ENCODE assay signal across 18 cellular contexts in the genomic region with DNA sequence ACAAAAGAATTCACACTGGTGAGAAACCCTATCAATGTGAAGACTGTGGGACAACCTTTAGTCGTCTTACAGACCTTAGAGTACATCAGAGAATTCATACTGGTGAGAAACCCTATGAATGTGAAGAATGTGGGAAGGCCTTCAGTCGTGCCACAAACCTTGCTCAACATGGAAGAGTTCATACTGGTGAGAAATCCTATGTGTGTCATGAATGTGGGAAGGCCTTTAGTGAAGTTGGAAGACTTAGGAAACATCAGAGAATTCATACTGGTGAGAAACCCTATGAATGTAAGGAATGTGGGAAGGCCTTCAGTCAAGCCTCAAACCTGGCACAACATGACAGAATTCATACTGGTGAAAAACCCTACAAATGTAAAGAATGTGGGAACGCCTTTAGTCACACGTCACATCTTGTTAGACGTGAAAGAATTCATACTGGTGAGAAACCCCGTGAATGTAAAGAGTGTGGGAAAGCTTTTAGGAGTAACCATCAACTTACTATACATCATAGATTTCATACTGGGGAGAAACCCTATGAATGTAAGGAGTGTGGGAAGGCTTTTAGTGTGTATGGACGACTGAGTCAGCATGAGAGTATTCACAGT. TPM values are rescaled to one million over a fixed set of nuclear protein-coding genes. Genes with fewer than 3 reads are reported as not detected.
DNase-seq lines count a peak whose midpoint lies in the region; ATAC-seq, FAIRE-seq and TF ChIP-seq lines count a peak whose summit lies in the region.
"Had no signal": no experiment of that assay in that cellular context is flagged by ENCODE, and none has a peak within 500 bp of the region (broad histone marks: within the 10 kb centered on the region; RNA-seq: fewer than 3 reads in every experiment).

No MANE protein-coding gene starts in this region.

- in situ Hi-C loops in HepG2 (cut with HindIII; ENCODE audit: extremely low pct_ligation_motif_present, low pct_unique_long_range_greater_than_20kb) = no loop called here
- in situ Hi-C loops in GM12878 (cut with MboI) = no loop called here

- ATAC-seq in HepG2 = no peak
- ATAC-seq in right lobe of liver = no peak
- no peak for ATAC-seq in GM12878
- ATAC-seq in gastroesophageal sphincter = no peak
- ATAC-seq: GM23338 had no signal

- H3K9ac ChIP-seq in HepG2 (ENCODE audit: insufficient read depth, low read depth, low read length) (no peak overlapping the region), GM12878 (ENCODE audit: control insufficient read depth, insufficient read depth, low read length) (no peak overlapping the region), liver (ENCODE audit: low read depth in 1 of 2, low read length in 2 of 2) (no peak overlapping the region)
- H3K9ac ChIP-seq: BLaER1 treated with 17β-estradiol and CSF1 and Interleukin-3, amounts not matched to agents 10 nM and 100 nM had no signal

- TF ChIP-seq POLR2A in HepG2 (IDR thresholded peaks at IDR 0.05; ENCODE audit: insufficient read depth in 1 of 2, low read depth in 2 of 2, low read length in 2 of 2) (no peak), right lobe of liver (IDR thresholded peaks at IDR 0.05) (no peak), GM12878 (IDR thresholded peaks at IDR 0.05; ENCODE audit: low read depth, low read length) (no peak), gastroesophageal sphincter (IDR thresholded peaks at IDR 0.05) (no peak)

- H3K4me1 ChIP-seq in HepG2 (ENCODE audit: insufficient read depth, low read length) (no peaks in the 10 kb centered on the region), right lobe of liver (no peaks in the 10 kb centered on the region), GM12878 (ENCODE audit: control insufficient read depth, insufficient read depth, low read length) (no peaks in the 10 kb centered on the region), liver (ENCODE audit: control insufficient read depth in 4 of 4, insufficient read depth in 4 of 4, low read length in 3 of 4) (no peaks in the 10 kb centered on the region), gastroesophageal sphincter (no peaks in the 10 kb centered on the region)
- H3K4me1 ChIP-seq in CD8-positive, alpha-beta memory T cell (ENCODE audit: insufficient read depth, low read length) = no peaks in the 10 kb centered on the region
- H3K4me1 ChIP-seq: BLaER1 treated with 17β-estradiol and CSF1 and Interleukin-3, amounts not matched to agents 10 nM and 100 nM; Caco-2 had no signal

- no TSS peak for BruUV-seq in HepG2 (replicated peaks; lab: Mats Ljungman, UMichigan)
- no TSS peak for BruUV-seq in GM12878 (replicated peaks; lab: Mats Ljungman, UMichigan)

- H4K20me1 ChIP-seq in HepG2 (ENCODE audit: insufficient read depth, low read length) (no peaks in the 10 kb centered on the region), GM12878 (ENCODE audit: control insufficient read depth, insufficient read depth) (no peaks in the 10 kb centered on the region)
- H4K20me1 ChIP-seq: BLaER1 treated with 17β-estradiol and CSF1 and Interleukin-3, amounts not matched to agents 10 nM and 100 nM had no signal

- FAIRE-seq in HepG2 (lab: Jason Lieb, UNC) (no peak), GM12878 (lab: Jason Lieb, UNC) (no peak)
- FAIRE-seq: D721Med had no signal

- H3K36me3 Mint-ChIP-seq in CD8-positive, alpha-beta memory T cell = peaks cover 2 to 43% (median 9%) of the 10 kb centered on the region in 3 donors

- H3K4me2 ChIP-seq in HepG2 (ENCODE audit: low read depth, low read length) (no peak overlapping the region), GM12878 (ENCODE audit: control insufficient read depth, insufficient read depth) (no peak overlapping the region)
- H3K4me2 ChIP-seq: BLaER1 treated with 17β-estradiol and CSF1 and Interleukin-3, amounts not matched to agents 10 nM and 100 nM; GM23338 had no signal

- 2% methylated on average over 7 of the region's 7 CpGs for WGBS in HepG2 (ENCODE audit: low lambda C conversion rate)
- WGBS in right lobe of liver (ENCODE audit: insufficient coverage, low coverage, low lambda C conversion rate, missing lambda C conversion rate) = 50% methylated on average over 7 of the region's 7 CpGs
- WGBS in GM12878 (ENCODE audit: insufficient coverage, insufficient replicate concordance, low lambda C conversion rate, missing lambda C conversion rate) = 20% methylated on average over 7 of the region's 7 CpGs
- WGBS in liver = 67% methylated on average over 7 of the region's 7 CpGs
- WGBS in gastroesophageal sphincter (ENCODE audit: low coverage in 1 of 2), 2 donors = 77 to 83% methylated on average over 7 of the region's 7 CpGs

- H3K9me3 ChIP-seq in HepG2 (ENCODE audit: low read length) (peaks cover 80% of the 10 kb centered on the region), right lobe of liver (peaks cover 0 to 28% (median 5%) of the 10 kb centered on the region in 4 donors), GM12878 (replicated peaks; ENCODE audit: control insufficient read depth, insufficient read depth, low read length) (peaks cover 13% of the 10 kb centered on the region; the same call in 2 of the 3 replicates), liver (ENCODE audit: control insufficient read depth in 4 of 4, low read length in 3 of 4) (peaks cover 36 to 60% (median 40%) of the 10 kb centered on the region in 4 donors), gastroesophageal sphincter (peaks cover 5 to 100% (median 6%) of the 10 kb centered on the region in 3 donors)
- peaks cover 31% of the 10 kb centered on the region for H3K9me3 ChIP-seq in CD8-positive, alpha-beta memory T cell (ENCODE audit: low read length)

- POLR2A ChIA-PET in HepG2 (lab: Yijun Ruan, JAX) (no interaction called here), GM12878 (lab: Charles Lee) (no interaction called here)
- POLR2A ChIA-PET in CD8-positive, alpha-beta memory T cell (lab: Charles Lee) = no interaction called here

- RAD21 ChIA-PET in GM12878 (lab: Charles Lee; ENCODE audit: unreplicated experiment) = no interaction called here

- TF ChIP-seq RAD21 in HepG2 (CRISPR knock-in tag; IDR thresholded peaks at IDR 0.05) (no peak), GM12878 (IDR thresholded peaks at IDR 0.05; ENCODE audit: insufficient read depth, low read depth, low read length) (no peak), liver (IDR thresholded peaks at IDR 0.05) (no peak)

- no peak overlapping the region for H3K4me3 Mint-ChIP-seq in CD8-positive, alpha-beta memory T cell
- H3K4me3 Mint-ChIP-seq: B cell, GM23338 had no signal

- H3K27ac Mint-ChIP-seq in CD8-positive, alpha-beta memory T cell = no peak overlapping the region
- H3K27ac Mint-ChIP-seq: B cell, GM23338 had no signal

- H3K79me2 ChIP-seq in HepG2 (ENCODE audit: insufficient read depth, low read length) (no peaks in the 10 kb centered on the region), GM12878 (ENCODE audit: control insufficient read depth, insufficient read depth, low read length) (no peaks in the 10 kb centered on the region)

- no peaks in the 10 kb centered on the region for H3K36me3 ChIP-seq in HepG2 (replicated peaks in 1 of 2; ENCODE audit: control insufficient read depth in 1 of 2, insufficient read depth in 2 of 2, low read length in 2 of 2)
- H3K36me3 ChIP-seq in right lobe of liver = no peaks in the 10 kb centered on the region
- H3K36me3 ChIP-seq in GM12878 (ENCODE audit: control insufficient read depth in 2 of 2, insufficient read depth in 2 of 2, low read length in 1 of 2) = no peaks in the 10 kb centered on the region
- H3K36me3 ChIP-seq in liver (ENCODE audit: control insufficient read depth in 4 of 4, insufficient read depth in 3 of 4, low read depth in 1 of 4, low read length in 3 of 4) = peaks cover 0 to 9% (median 0%) of the 10 kb centered on the region in 4 donors
- peaks cover 0 to 12% of the 10 kb centered on the region in 2 donors for H3K36me3 ChIP-seq in gastroesophageal sphincter
- no peaks in the 10 kb centered on the region for H3K36me3 ChIP-seq in CD8-positive, alpha-beta memory T cell (ENCODE audit: insufficient read depth, low read length)

- H3K27me3 ChIP-seq in HepG2 (ENCODE audit: control insufficient read depth in 1 of 2, insufficient read depth in 2 of 2, low read length in 2 of 2) = no peaks in the 10 kb centered on the region
- H3K27me3 ChIP-seq in right lobe of liver = no peaks in the 10 kb centered on the region
- H3K27me3 ChIP-seq in GM12878 (replicated peaks in 1 of 2; ENCODE audit: control insufficient read depth in 2 of 2, insufficient read depth in 2 of 2, low read length in 1 of 2) = no peaks in the 10 kb centered on the region
- no peaks in the 10 kb centered on the region for H3K27me3 ChIP-seq in liver (ENCODE audit: control insufficient read depth in 4 of 4, insufficient read depth in 4 of 4, low read length in 3 of 4)
- no peaks in the 10 kb centered on the region for H3K27me3 ChIP-seq in gastroesophageal sphincter
- H3K27me3 ChIP-seq in CD8-positive, alpha-beta memory T cell (ENCODE audit: insufficient read depth, low read length, poor library complexity, severe bottlenecking) = no peaks in the 10 kb centered on the region
- H3K27me3 ChIP-seq: BLaER1 treated with 17β-estradiol and CSF1 and Interleukin-3, amounts not matched to agents 10 nM and 100 nM had no signal

- peaks cover 67 to 87% (median 80%) of the 10 kb centered on the region in 5 donors for H3K9me3 Mint-ChIP-seq in CD8-positive, alpha-beta memory T cell

- no peaks in the 10 kb centered on the region for H3K4me1 Mint-ChIP-seq in CD8-positive, alpha-beta memory T cell
- H3K4me1 Mint-ChIP-seq: B cell, GM23338 had no signal

- H2AFZ ChIP-seq in HepG2 (ENCODE audit: low read length) (no peak overlapping the region), GM12878 (ENCODE audit: control insufficient read depth, low read depth, low read length) (no peak overlapping the region)
- H2AFZ ChIP-seq: GM23338 had no signal

- CTCF ChIA-PET in HepG2 (lab: Yijun Ruan, JAX; ENCODE audit: low intra/inter-chr PET ratio, low total read pairs) (no interaction called here), GM12878 (lab: Yijun Ruan, JAX) (no interaction called here)
- CTCF ChIA-PET in CD8-positive, alpha-beta memory T cell (lab: Charles Lee) = no interaction called here

- intact Hi-C loops in HepG2 (cut with micrococcal nuclease; ENCODE audit: unreplicated experiment) = no loop called here
- intact Hi-C loops in right lobe of liver (cut with DNase I) = no loop called here
- intact Hi-C loops in GM12878 (cut with micrococcal nuclease; ENCODE audit: unreplicated experiment) = no loop called here

- DNase-seq in HepG2 (ENCODE audit: low spot score) (no peak), right lobe of liver (no peak), GM12878 (ENCODE audit: low read depth, low spot score) (no peak), HUDEP-2 (lab: John Stamatoyannopoulos, UW; ENCODE audit: unreplicated experiment in 76 of 76) (no peak), DMS153 treated with DMSO at 0.1 percent for 48 hours (lab: John Stamatoyannopoulos, UW; ENCODE audit: unreplicated experiment) (no peak)
- no peak for DNase-seq in CD8-positive, alpha-beta memory T cell
- DNase-seq: 8988T, Caco-2, DMS79, GDM1, H7, KBM-7 had no signal

- H3K27me3 Mint-ChIP-seq in CD8-positive, alpha-beta memory T cell = peaks cover 0 to 1% of the 10 kb centered on the region in 2 donors
- H3K27me3 Mint-ChIP-seq: B cell had no signal

- TF ChIP-seq CTCF in HepG2 (CRISPR knock-in tag; IDR thresholded peaks at IDR 0.05) (no peak), right lobe of liver (IDR thresholded peaks at IDR 0.05) (no peak), GM12878 (IDR thresholded peaks at IDR 0.05 in 2 of 3, conservative IDR thresholded peaks at IDR 0.05 in 1 of 3; ENCODE audit: control insufficient read depth in 2 of 3, extremely low read depth in 1 of 3, insufficient read depth in 1 of 3, low read depth in 3 of 3, low read length in 3 of 3) (no peak), liver (IDR thresholded peaks at IDR 0.05; ENCODE audit: low read depth, low read length, missing input control) (no peak), gastroesophageal sphincter (IDR thresholded peaks at IDR 0.05) (no peak)

- H3K27ac ChIP-seq in HepG2 (ENCODE audit: extremely low read length, insufficient read depth, low read length) (no peak overlapping the region), right lobe of liver (no peak overlapping the region), GM12878 (ENCODE audit: control insufficient read depth, insufficient read depth) (no peak overlapping the region), liver (ENCODE audit: low read depth in 1 of 2, low read length in 2 of 2) (no peak overlapping the region), gastroesophageal sphincter (no peak overlapping the region)
- no peak overlapping the region for H3K27ac ChIP-seq in CD8-positive, alpha-beta memory T cell (ENCODE audit: low read depth, low read length)
- H3K27ac ChIP-seq: BLaER1 treated with 17β-estradiol and CSF1 and Interleukin-3, amounts not matched to agents 10 nM and 100 nM had no signal

- SMC1A ChIA-PET in GM12878 (lab: Charles Lee; ENCODE audit: uncharacterized antibody, unreplicated experiment) = no interaction called here

- H3K4me3 ChIP-seq in HepG2 (replicated peaks in 1 of 3; ENCODE audit: insufficient read depth in 1 of 3, low read depth in 2 of 3, low read length in 3 of 3) = no peak overlapping the region
- no peak overlapping the region for H3K4me3 ChIP-seq in right lobe of liver
- no peak overlapping the region for H3K4me3 ChIP-seq in GM12878
- peak overlapping the region in 2 of 3 donors; percentile 19 to 35 for H3K4me3 ChIP-seq in liver (ENCODE audit: low read depth in 1 of 3, low read length in 3 of 3)
- H3K4me3 ChIP-seq in gastroesophageal sphincter = no peak overlapping the region
- H3K4me3 ChIP-seq in CD8-positive, alpha-beta memory T cell (ENCODE audit: low read length) = no peak overlapping the region
- H3K4me3 ChIP-seq: GM23338 had no signal

- no peak for TF ChIP-seq EP300 in HepG2 (IDR thresholded peaks at IDR 0.05; ENCODE audit: low read depth in 2 of 2, low read length in 2 of 2)
- TF ChIP-seq EP300 in HepG2 (CRISPR knock-in tag; IDR thresholded peaks at IDR 0.05; ENCODE audit: borderline replicate concordance) = no peak
- no peak for TF ChIP-seq EP300 in GM12878 (IDR thresholded peaks at IDR 0.05; ENCODE audit: borderline replicate concordance in 1 of 2, control insufficient read depth in 1 of 2, low read depth in 2 of 2, low read length in 2 of 2)
- TF ChIP-seq EP300 in gastroesophageal sphincter (IDR thresholded peaks at IDR 0.05) = no peak

RNA-seq across cellular contexts. Expression of a gene that starts 24.0 kb away (rescaled TPM):
- total RNA-seq in HepG2 (2016; rRNA removed; fragmentation: Illumina TruSeq; extraction: Trizol) (9.3 and 16.0 TPM in 2 replicates), right lobe of liver (1 to 10 TPM; 1.9 to 7.1 (median 3.3) TPM), GM12878 (2014; rRNA removed) (2.2 and 2.3 TPM in 2 replicates), GM12878 (2014; rRNA removed; fragmentation: Illumina TruSeq; extraction: Trizol) (3.9 and 5.5 TPM in 2 replicates), GM12878 (2021) (2.2 and 2.5 TPM in 2 replicates), liver (1 to 10 TPM; 4.5 to 5.0 TPM), gastroesophageal sphincter (10 to 100 TPM in 1 of 4 donors, 1 to 10 TPM in 3; 5.7 to 16.3 (median 8.4) TPM)
- total RNA-seq in HepG2 (2016; cell fraction: cytosol; rRNA removed; fragmentation: Illumina TruSeq; extraction: Trizol; ENCODE audit: low read depth) = 4.3 and 4.8 TPM in 2 replicates
- total RNA-seq in HepG2 (2016; cell fraction: insoluble cytoplasmic fraction; rRNA removed; fragmentation: Illumina TruSeq; extraction: Trizol) = 9.5 and 14.7 TPM in 2 replicates
- 4.5 and 4.8 TPM in 2 replicates for total RNA-seq in HepG2 (2016; cell fraction: membrane; rRNA removed; fragmentation: Illumina TruSeq; extraction: Trizol)
- total RNA-seq in HepG2 (2016; cell fraction: nucleus; rRNA removed; fragmentation: Illumina TruSeq; extraction: Trizol) = 8.8 and 10.3 TPM in 2 replicates
- polyA plus RNA-seq in HepG2 (2011; rRNA removed) (2.1 and 3.1 TPM in 2 replicates), GM12878 (2011; rRNA removed) (4.4 and 9.3 TPM in 2 replicates), GM12878 (2014; fragmentation: Illumina TruSeq; extraction: Trizol) (0.54 and 1.3 TPM in 2 replicates), GM12878 (2014; fragmentation: Nextera tagmentation; extraction: Ambion mirVana) (1 to 10 TPM in 1 of 2 experiments, under 1 TPM in 1; 0.38 to 1.9 TPM), GM12878 (2014; rRNA removed) (0.82 and 1.4 TPM in 2 replicates), GM12878 (2016; fragmentation: Nextera tagmentation; extraction: Ambion mirVana) (1 to 10 TPM; 2.5 TPM), liver (1 to 10 TPM in 1 of 2 donors, under 1 TPM in 1; 0.42 to 3.9 TPM)
- polyA plus RNA-seq in HepG2 (2011; cell fraction: cytosol; rRNA removed) = 0.62 and 15.1 TPM in 2 replicates
- 2.5 and 16.8 TPM in 2 replicates for polyA plus RNA-seq in HepG2 (2011; cell fraction: nucleus; rRNA removed)
- polyA plus RNA-seq in HepG2 (2012) = 1.1 and 3.0 TPM in 2 replicates
- 0.38 and 0.58 TPM in 2 replicates for polyA plus RNA-seq in HepG2 (2016; cell fraction: cytosol; fragmentation: Illumina TruSeq; extraction: Trizol; ENCODE audit: low read depth)
- polyA plus RNA-seq in HepG2 (2016; cell fraction: insoluble cytoplasmic fraction; fragmentation: Illumina TruSeq; extraction: Trizol; ENCODE audit: low read depth) = 2.4 and 3.1 TPM in 2 replicates
- polyA plus RNA-seq in HepG2 (2016; cell fraction: membrane; fragmentation: Illumina TruSeq; extraction: Trizol; ENCODE audit: low read depth) = 0.39 and 0.66 TPM in 2 replicates
- 1.8 and 4.6 TPM in 2 replicates for polyA plus RNA-seq in HepG2 (2016; cell fraction: nucleus; fragmentation: Illumina TruSeq; extraction: Trizol; ENCODE audit: insufficient read depth, low read depth)
- 6.8 and 11.8 TPM in 2 replicates for polyA minus RNA-seq in HepG2 (2011; rRNA and poly(A)+ RNA removed; ENCODE audit: low replicate concordance)
- 4.4 and 7.3 TPM in 2 replicates for polyA minus RNA-seq in HepG2 (2011; cell fraction: cytosol; rRNA and poly(A)+ RNA removed)
- 14.3 and 20.4 TPM in 2 replicates for polyA minus RNA-seq in HepG2 (2011; cell fraction: nucleus; rRNA and poly(A)+ RNA removed)
- 28.0 and 29.1 TPM in 2 replicates for total RNA-seq in GM12878 (2013; cell fraction: nucleolus; rRNA removed)
- 1.2 TPM for polyA plus RNA-seq in GM12878 (2011; ENCODE audit: low read depth)
- 0.73 and 0.87 TPM in 2 replicates for polyA plus RNA-seq in GM12878 (2011; cell fraction: cytosol; rRNA removed)
- 1.5 and 1.9 TPM in 2 replicates for polyA plus RNA-seq in GM12878 (2011; cell fraction: nucleus; rRNA removed)
- polyA plus RNA-seq in GM12878 (2012) = 1.3 and 1.6 TPM in 2 replicates
- polyA minus RNA-seq in GM12878 (2011; rRNA and poly(A)+ RNA removed) = 3.1 and 3.6 TPM in 2 replicates
- polyA minus RNA-seq in GM12878 (2011; cell fraction: cytosol; rRNA and poly(A)+ RNA removed) = 1.9 and 4.7 TPM in 2 replicates
- polyA minus RNA-seq in GM12878 (2011; cell fraction: nucleus; rRNA and poly(A)+ RNA removed) = 1.5 and 7.3 TPM in 2 replicates
- 10 to 100 TPM in 1 of 2 experiments, 1 to 10 TPM in 1; 9.1 to 16.5 TPM for total RNA-seq in CD8-positive, alpha-beta memory T cell
- polyA plus RNA-seq in CD8-positive, alpha-beta memory T cell = 14.2 TPM

Comparison
In these comparisons a context has a peak if more than half of its experiments do, and no peak if none do; other contexts are left out.
1. H3K4me3 ChIP-seq: peak in liver (2 of 3); none in HepG2 (0 of 3), right lobe of liver (0 of 3), GM12878 (single experiment), gastroesophageal sphincter (0 of 2) and CD8-positive, alpha-beta memory T cell (single experiment).